ENCODE assay signal across 1 cellular context in the genomic region with DNA sequence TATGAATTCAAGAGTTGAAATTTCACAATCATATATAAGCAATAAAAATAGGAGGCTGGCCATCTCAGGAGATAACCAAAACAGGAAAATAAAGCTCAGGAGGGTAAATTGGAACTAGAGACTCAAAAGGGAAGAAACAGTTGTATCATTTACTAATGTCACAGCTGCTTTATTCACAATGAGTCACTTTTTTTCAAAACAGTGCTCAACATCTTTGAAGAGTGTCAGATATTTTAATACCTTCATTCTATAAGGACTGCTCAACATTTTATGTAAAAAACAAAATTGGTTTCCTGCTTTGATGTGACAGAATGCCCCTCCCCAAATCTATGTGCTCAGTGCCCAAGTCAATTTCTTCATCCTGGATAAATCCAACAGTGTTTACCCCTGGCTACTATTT.
TF ChIP-seq lines count a peak whose summit lies in the region.

No MANE protein-coding gene starts in this region.

TF ChIP-seq in SK-N-SH treated with all-trans-retinoic acid at 6 μM for 48 hours, 23 proteins besides CTCF, POLR2A, EP300 and RAD21 (continued from another document):
- TF ChIP-seq, protein P1, sequence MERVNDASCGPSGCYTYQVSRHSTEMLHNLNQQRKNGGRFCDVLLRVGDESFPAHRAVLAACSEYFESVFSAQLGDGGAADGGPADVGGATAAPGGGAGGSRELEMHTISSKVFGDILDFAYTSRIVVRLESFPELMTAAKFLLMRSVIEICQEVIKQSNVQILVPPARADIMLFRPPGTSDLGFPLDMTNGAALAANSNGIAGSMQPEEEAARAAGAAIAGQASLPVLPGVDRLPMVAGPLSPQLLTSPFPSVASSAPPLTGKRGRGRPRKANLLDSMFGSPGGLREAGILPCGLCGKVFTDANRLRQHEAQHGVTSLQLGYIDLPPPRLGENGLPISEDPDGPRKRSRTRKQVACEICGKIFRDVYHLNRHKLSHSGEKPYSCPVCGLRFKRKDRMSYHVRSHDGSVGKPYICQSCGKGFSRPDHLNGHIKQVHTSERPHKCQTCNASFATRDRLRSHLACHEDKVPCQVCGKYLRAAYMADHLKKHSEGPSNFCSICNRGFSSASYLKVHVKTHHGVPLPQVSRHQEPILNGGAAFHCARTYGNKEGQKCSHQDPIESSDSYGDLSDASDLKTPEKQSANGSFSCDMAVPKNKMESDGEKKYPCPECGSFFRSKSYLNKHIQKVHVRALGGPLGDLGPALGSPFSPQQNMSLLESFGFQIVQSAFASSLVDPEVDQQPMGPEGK (CRISPR knock-in tag; IDR thresholded peaks at IDR 0.05; ENCODE audit: borderline replicate concordance) = no peak
- TF ChIP-seq ARNTL (CRISPR knock-in tag; IDR thresholded peaks at IDR 0.05; ENCODE audit: borderline replicate concordance, low read depth) = no peak
- TF ChIP-seq CSDC2 (CRISPR knock-in tag; IDR thresholded peaks at IDR 0.05) = no peak
- no peak for TF ChIP-seq PPARA (CRISPR knock-in tag; IDR thresholded peaks at IDR 0.05; ENCODE audit: borderline replicate concordance)
- no peak for TF ChIP-seq ZC3H10 (CRISPR knock-in tag; IDR thresholded peaks at IDR 0.05)
- TF ChIP-seq TCF4 (CRISPR knock-in tag; IDR thresholded peaks at IDR 0.05; ENCODE audit: borderline replicate concordance) = no peak
- TF ChIP-seq ZFP3 (CRISPR knock-in tag; IDR thresholded peaks at IDR 0.05) = no peak
- TF ChIP-seq SNAI2 (CRISPR knock-in tag; IDR thresholded peaks at IDR 0.05) = no peak
- TF ChIP-seq ZNF70 (CRISPR knock-in tag; IDR thresholded peaks at IDR 0.05) = no peak
- TF ChIP-seq ZFP30 (CRISPR knock-in tag; IDR thresholded peaks at IDR 0.05) = no peak
- no peak for TF ChIP-seq ZNF8 (CRISPR knock-in tag; IDR thresholded peaks at IDR 0.05)
- TF ChIP-seq ESRRG (CRISPR knock-in tag; IDR thresholded peaks at IDR 0.05) = no peak
- TF ChIP-seq, protein P2, sequence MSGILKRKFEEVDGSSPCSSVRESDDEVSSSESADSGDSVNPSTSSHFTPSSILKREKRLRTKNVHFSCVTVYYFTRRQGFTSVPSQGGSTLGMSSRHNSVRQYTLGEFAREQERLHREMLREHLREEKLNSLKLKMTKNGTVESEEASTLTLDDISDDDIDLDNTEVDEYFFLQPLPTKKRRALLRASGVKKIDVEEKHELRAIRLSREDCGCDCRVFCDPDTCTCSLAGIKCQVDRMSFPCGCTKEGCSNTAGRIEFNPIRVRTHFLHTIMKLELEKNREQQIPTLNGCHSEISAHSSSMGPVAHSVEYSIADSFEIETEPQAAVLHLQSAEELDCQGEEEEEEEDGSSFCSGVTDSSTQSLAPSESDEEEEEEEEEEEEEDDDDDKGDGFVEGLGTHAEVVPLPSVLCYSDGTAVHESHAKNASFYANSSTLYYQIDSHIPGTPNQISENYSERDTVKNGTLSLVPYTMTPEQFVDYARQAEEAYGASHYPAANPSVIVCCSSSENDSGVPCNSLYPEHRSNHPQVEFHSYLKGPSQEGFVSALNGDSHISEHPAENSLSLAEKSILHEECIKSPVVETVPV (CRISPR knock-in tag; IDR thresholded peaks at IDR 0.05) = no peak
- TF ChIP-seq ISL1 (CRISPR knock-in tag; IDR thresholded peaks at IDR 0.05) = no peak
TF ChIP-seq in SK-N-SH treated with all-trans-retinoic acid at 6 μM for 48 hours: peak in this region for 0.
